ENCODE assay signal across 25 cellular contexts in the genomic region with DNA sequence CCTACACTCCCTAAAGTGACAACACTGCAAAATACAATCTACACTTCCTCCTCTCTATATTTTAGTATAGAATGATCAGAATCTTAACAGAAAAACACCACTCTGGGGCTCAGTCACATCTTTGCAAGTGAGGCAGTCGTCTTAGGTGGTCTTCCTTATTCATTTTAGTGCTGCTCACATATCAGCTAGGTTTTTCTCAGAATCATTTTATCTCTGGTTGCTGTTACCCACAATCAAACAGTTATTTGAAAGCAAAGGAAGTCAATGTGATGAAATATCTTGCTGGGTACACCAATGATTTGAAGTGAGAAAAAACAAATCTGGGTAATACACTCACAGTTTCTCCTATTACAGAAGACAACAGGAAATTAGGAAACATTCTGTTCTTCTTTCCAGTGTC.
"Had no signal": no experiment of that assay in that cellular context is flagged by ENCODE, and none has a peak within 500 bp of the region (broad histone marks: within the 10 kb centered on the region; RNA-seq: fewer than 3 reads in every experiment).

No MANE protein-coding gene starts in this region.

- ATAC-seq: activated CD4-positive, alpha-beta T cell treated with anti-CD3 and anti-CD28 coated beads for 36 hours; left lung; natural killer cell had no signal

- H3K27ac ChIP-seq: colonic mucosa, dorsolateral prefrontal cortex, esophagus muscularis mucosa, left lung, sigmoid colon, upper lobe of left lung had no signal

- H3K27me3 ChIP-seq: colonic mucosa, dorsolateral prefrontal cortex, esophagus muscularis mucosa, left lung, sigmoid colon, upper lobe of left lung had no signal

- H3K9me3 Mint-ChIP-seq: activated B cell treated with CpG ODN at 0.5 μM for 24 hours; activated CD4-positive, alpha-beta memory T cell treated with anti-CD3 and anti-CD28 coated beads for 36 hours; activated T-helper 2 cell treated with anti-CD3 and anti-CD28 coated beads, Interferon-gamma antibody, Interleukin-2, Interleukin-4, amounts not matched to agents 10 μg/mL and 5 μg/mL and 100 μg/mL, durations not matched to agents 14 hours and 24 hours and 36 hours; brain had no signal

- DNase-seq: activated B cell treated with CpG ODN at 0.5 μM for 24 hours; activated CD4-positive, alpha-beta memory T cell treated with anti-CD3 and anti-CD28 coated beads for 36 hours; activated CD4-positive, alpha-beta T cell treated with anti-CD3 and anti-CD28 coated beads for 36 hours; activated naive CD4-positive, alpha-beta T cell; activated T-cell treated with anti-CD3 and anti-CD28 coated beads, Interleukin-2, amount 50 U/mL, for 1 hour; aorta; central memory CD4-positive, alpha-beta T cell; colonic mucosa; dorsolateral prefrontal cortex; hippocampal formation; kidney glomerular epithelial cell; left lung; natural killer cell; retina; sigmoid colon; stimulated activated CD4-positive, alpha-beta T cell treated with anti-CD3 and anti-CD28 coated beads, Interleukin-15, amount 100 ng/mL, for 24 hours; stimulated activated CD8-positive, alpha-beta memory T cell treated with anti-CD3 and anti-CD28 coated beads, Interleukin-4, amount 100 ng/mL, for 48 hours; T1000; upper lobe of left lung had no signal

- H3K4me3 ChIP-seq: colonic mucosa, dorsolateral prefrontal cortex, esophagus muscularis mucosa, left lung, lung, sigmoid colon, smooth muscle cell, upper lobe of left lung had no signal

- H3K36me3 Mint-ChIP-seq: activated CD4-positive, alpha-beta memory T cell treated with anti-CD3 and anti-CD28 coated beads for 36 hours; brain; natural killer cell had no signal

- H3K4me1 ChIP-seq: colonic mucosa, left lung, sigmoid colon, upper lobe of left lung had no signal

- H3K27me3 Mint-ChIP-seq: activated B cell treated with CpG ODN at 0.5 μM for 24 hours; activated CD4-positive, alpha-beta memory T cell treated with anti-CD3 and anti-CD28 coated beads for 36 hours; activated CD4-positive, alpha-beta T cell treated with anti-CD3 and anti-CD28 coated beads for 36 hours; brain; progenitor cell of endocrine pancreas had no signal

- H3K9me3 ChIP-seq: colonic mucosa, esophagus muscularis mucosa, left lung, sigmoid colon, upper lobe of left lung had no signal

- H3K4me3 Mint-ChIP-seq: activated B cell treated with CpG ODN at 0.5 μM for 24 hours; activated CD4-positive, alpha-beta memory T cell treated with anti-CD3 and anti-CD28 coated beads for 36 hours; activated CD4-positive, alpha-beta T cell treated with anti-CD3 and anti-CD28 coated beads for 36 hours; brain; natural killer cell had no signal

- H3K27ac Mint-ChIP-seq: activated B cell treated with CpG ODN at 0.5 μM for 24 hours; activated CD4-positive, alpha-beta memory T cell treated with anti-CD3 and anti-CD28 coated beads for 36 hours; activated CD4-positive, alpha-beta T cell treated with anti-CD3 and anti-CD28 coated beads for 36 hours; activated T-helper 2 cell treated with anti-CD3 and anti-CD28 coated beads, Interferon-gamma antibody, Interleukin-2, Interleukin-4, amounts not matched to agents 10 μg/mL and 5 μg/mL and 100 μg/mL, durations not matched to agents 14 hours and 24 hours and 36 hours; brain; natural killer cell; progenitor cell of endocrine pancreas had no signal

- H3K36me3 ChIP-seq: colonic mucosa, esophagus muscularis mucosa, left lung, sigmoid colon, upper lobe of left lung had no signal
